Comparison of ENCODE assay signal across 14 cellular contexts in genomic region chr12:124759841-124760508, GRCh38.
A peak's percentile ranks its signal among the peaks of the same experiment; 100 is the strongest.
DNase-seq lines count a peak whose midpoint lies in the region; ATAC-seq, FAIRE-seq and TF ChIP-seq lines count a peak whose summit lies in the region.
"Had no signal": no experiment of that assay in that cellular context is flagged by ENCODE, and none has a peak within 500 bp of the region (broad histone marks: within the 10 kb centered on the region; RNA-seq: fewer than 3 reads in every experiment).

No MANE protein-coding gene starts in this region.

- WGBS in mammary epithelial cell (ENCODE audit: low coverage, missing lambda C conversion rate): 58% methylated on average over 14 of the region's 15 CpGs
- 50 to 63% methylated on average over 12 to 15 of the region's 15 CpGs for WGBS in body of pancreas, 2 donors
- WGBS in HepG2 (ENCODE audit: low lambda C conversion rate): 27% methylated on average over 9 of the region's 15 CpGs
- whole genome bisulfite sequencing in psoas muscle, 3 donors: 75 to 85% (median 84%) methylated on average over 15 of the region's 15 CpGs

- no peak overlapping the region for H3K9ac ChIP-seq in mammary epithelial cell (ENCODE audit: insufficient read depth, low read length)
- H3K9ac ChIP-seq in HepG2 (ENCODE audit: insufficient read depth, low read depth, low read length): no peak overlapping the region

- H3K27me3 Mint-ChIP-seq in MCF 10A (ENCODE audit: insufficient read depth, unreplicated experiment): no peaks in the 10 kb centered on the region

- TF ChIP-seq CTCF in MCF 10A (IDR thresholded peaks at IDR 0.05; ENCODE audit: unreplicated experiment): no peak
- TF ChIP-seq CTCF in mammary epithelial cell (conservative IDR thresholded peaks at IDR 0.05 in 1 of 2, IDR thresholded peaks at IDR 0.05 in 1 of 2; ENCODE audit: extremely low read depth in 1 of 2, insufficient read depth in 1 of 2, low read depth in 1 of 2, low read length in 2 of 2): no peak
- no peak for TF ChIP-seq CTCF in body of pancreas (IDR thresholded peaks at IDR 0.05)
- TF ChIP-seq CTCF in HepG2 (CRISPR knock-in tag; IDR thresholded peaks at IDR 0.05): no peak
- TF ChIP-seq CTCF in psoas muscle (IDR thresholded peaks at IDR 0.05): no peak

- H3K4me2 ChIP-seq in mammary epithelial cell (ENCODE audit: insufficient read depth, low read depth, low read length) (no peak overlapping the region), HepG2 (ENCODE audit: low read depth, low read length) (no peak overlapping the region)

- intact Hi-C loops in MCF 10A (cut with micrococcal nuclease): loop anchor here (5.0 to 10.0 kb wide), 2 partner anchors 78 to 375 kb away; no protein-coding TSS in a partner anchor
- intact Hi-C loops in mammary epithelial cell (cut with micrococcal nuclease): loop anchor here (10.0 kb wide), 1 partner anchor 595 kb away; no protein-coding TSS in a partner anchor
- intact Hi-C loops in body of pancreas (cut with DNase I): no loop called here
- intact Hi-C loops in HepG2 (cut with micrococcal nuclease; ENCODE audit: unreplicated experiment): no loop called here
- intact Hi-C loops in psoas muscle (cut with DNase I): loop anchor here (5.0 to 10.0 kb wide), 3 partner anchors 188 to 305 kb away; no protein-coding TSS in a partner anchor

- peaks cover 9% of the 10 kb centered on the region for H3K9me3 Mint-ChIP-seq in MCF 10A (ENCODE audit: unreplicated experiment)

- POLR2A ChIA-PET in MCF 10A (lab: Yijun Ruan, JAX) (interaction anchor here (0.7 kb wide), 1 partner anchor 199 kb away, joined by 3 read pairs; no protein-coding TSS in a partner anchor), HepG2 (lab: Yijun Ruan, JAX) (no interaction called here)

- H3K27ac Mint-ChIP-seq in MCF 10A (ENCODE audit: low read depth, unreplicated experiment): peak overlapping the region; percentile 68

- DNase-seq in MCF 10A (ENCODE audit: unreplicated experiment) (no peak), mammary epithelial cell (no peak), body of pancreas (peak in 2 of 4 donors; percentile 43 to 47), HepG2 (ENCODE audit: low spot score) (no peak), NCI-H82 treated with DMSO at 0.1 percent for 48 hours (lab: John Stamatoyannopoulos, UW; ENCODE audit: unreplicated experiment) (no peak), psoas muscle (no peak)
- DNase-seq: DMS53; NCI-H1048; NCI-H510A; SJCRH30; stimulated activated CD4-positive, alpha-beta T cell treated with anti-CD3 and anti-CD28 coated beads, Interleukin-15, amount 100 ng/mL, for 24 hours had no signal

- no peak overlapping the region for H3K4me3 ChIP-seq in mammary epithelial cell (replicated peaks in 1 of 3; ENCODE audit: insufficient read depth in 1 of 3, low read depth in 2 of 3, low read length in 3 of 3)
- H3K4me3 ChIP-seq in body of pancreas: no peak overlapping the region
- H3K4me3 ChIP-seq in HepG2 (replicated peaks in 1 of 3; ENCODE audit: insufficient read depth in 1 of 3, low read depth in 2 of 3, low read length in 3 of 3): no peak overlapping the region
- H3K4me3 ChIP-seq in psoas muscle: no peak overlapping the region
- H3K4me3 ChIP-seq: SJCRH30 had no signal

- in situ Hi-C loops in mammary epithelial cell (cut with MboI; ENCODE audit: low sequenced_read_pairs in 2 of 2) (loop anchor here (5.0 to 25.0 kb wide), 4 partner anchors 75 to 715 kb away; partner anchors contain the start of gene NCOR2 (in 1 of the 2)), HepG2 (cut with HindIII; ENCODE audit: extremely low pct_ligation_motif_present, low pct_unique_long_range_greater_than_20kb) (loop anchor here (10.0 kb wide), 1 partner anchor 405 kb away; no protein-coding TSS in a partner anchor)

- H2AFZ ChIP-seq in mammary epithelial cell (ENCODE audit: low read depth, low read length): no peak overlapping the region
- no peak overlapping the region for H2AFZ ChIP-seq in HepG2 (ENCODE audit: low read length)

- no peak for TF ChIP-seq RAD21 in HepG2 (CRISPR knock-in tag; IDR thresholded peaks at IDR 0.05)

- BruUV-seq in MCF 10A (replicated peaks; lab: Mats Ljungman, UMichigan): no TSS peak
- no TSS peak for BruUV-seq in mammary epithelial cell (replicated peaks; lab: Mats Ljungman, UMichigan)
- no TSS peak for BruUV-seq in HepG2 (replicated peaks; lab: Mats Ljungman, UMichigan)

- TF ChIP-seq POLR2A in body of pancreas (IDR thresholded peaks at IDR 0.05) (no peak), HepG2 (IDR thresholded peaks at IDR 0.05; ENCODE audit: insufficient read depth in 1 of 2, low read depth in 2 of 2, low read length in 2 of 2) (no peak)

- H3K36me3 ChIP-seq in mammary epithelial cell (ENCODE audit: insufficient read depth, low read length): no peaks in the 10 kb centered on the region
- H3K36me3 ChIP-seq in body of pancreas (replicated peaks in 1 of 2; ENCODE audit: insufficient read depth in 1 of 2, low read depth in 2 of 2): no peaks in the 10 kb centered on the region
- H3K36me3 ChIP-seq in HepG2 (replicated peaks in 1 of 2; ENCODE audit: control insufficient read depth in 1 of 2, insufficient read depth in 2 of 2, low read length in 2 of 2): no peaks in the 10 kb centered on the region
- H3K36me3 ChIP-seq in psoas muscle (ENCODE audit: insufficient read depth in 1 of 2, low read depth in 1 of 2): no peaks in the 10 kb centered on the region
- H3K36me3 ChIP-seq: SJCRH30 had no signal

- dilution Hi-C loops in mammary epithelial cell (cut with HindIII; ENCODE audit: low sequenced_read_pairs): loop anchor here (10.0 kb wide), 3 partner anchors 115 to 485 kb away; no protein-coding TSS in a partner anchor

- CTCF ChIA-PET in MCF 10A (lab: Yijun Ruan, JAX) (interaction anchor here (0.7 to 0.8 kb wide), 3 partner anchors 126 to 765 kb away, joined by 3 to 4 read pairs (median 4); no protein-coding TSS in a partner anchor), mammary epithelial cell (lab: Charles Lee; ENCODE audit: low non-redundant PET) (no interaction called here), HepG2 (lab: Yijun Ruan, JAX; ENCODE audit: low intra/inter-chr PET ratio, low total read pairs) (no interaction called here)

- FAIRE-seq in HepG2 (lab: Jason Lieb, UNC): no peak
- FAIRE-seq: islet of Langerhans had no signal

- H3K9me3 ChIP-seq in mammary epithelial cell (replicated peaks; ENCODE audit: insufficient read depth, low read length) (peaks cover 7% of the 10 kb centered on the region), body of pancreas (peaks cover 0 to 7% (median 0%) of the 10 kb centered on the region in 3 donors), HepG2 (ENCODE audit: low read length) (peaks cover 9% of the 10 kb centered on the region), psoas muscle (peaks cover 4% of the 10 kb centered on the region)

- H3K4me1 Mint-ChIP-seq in MCF 10A (ENCODE audit: insufficient read depth, unreplicated experiment): peaks cover 28% of the 10 kb centered on the region

- TF ChIP-seq EP300 in HepG2 (IDR thresholded peaks at IDR 0.05; ENCODE audit: low read depth in 2 of 2, low read length in 2 of 2) (no peak), HepG2 (CRISPR knock-in tag; IDR thresholded peaks at IDR 0.05; ENCODE audit: borderline replicate concordance) (no peak)

- H3K79me2 ChIP-seq in mammary epithelial cell (ENCODE audit: insufficient read depth, low read length): no peaks in the 10 kb centered on the region
- no peaks in the 10 kb centered on the region for H3K79me2 ChIP-seq in HepG2 (ENCODE audit: insufficient read depth, low read length)

- H4K20me1 ChIP-seq in mammary epithelial cell (ENCODE audit: insufficient read depth, low read length): no peaks in the 10 kb centered on the region
- no peaks in the 10 kb centered on the region for H4K20me1 ChIP-seq in HepG2 (ENCODE audit: insufficient read depth, low read length)

- H3K27ac ChIP-seq in mammary epithelial cell (ENCODE audit: insufficient read depth, low read depth, low read length) (no peak overlapping the region), body of pancreas (peak overlapping the region in 2 of 4 donors; percentile 16 to 51), HepG2 (ENCODE audit: extremely low read length, insufficient read depth, low read length) (no peak overlapping the region), temporal lobe (ENCODE audit: low read depth, low read length) (peak overlapping the region; percentile 22), psoas muscle (no peak overlapping the region)
- H3K27ac ChIP-seq: SJCRH30 had no signal

- H3K36me3 Mint-ChIP-seq in MCF 10A (ENCODE audit: insufficient read depth, unreplicated experiment): peaks cover 5% of the 10 kb centered on the region

- H3K27me3 ChIP-seq in mammary epithelial cell (ENCODE audit: insufficient read depth, low read length) (no peaks in the 10 kb centered on the region), body of pancreas (no peaks in the 10 kb centered on the region), HepG2 (ENCODE audit: control insufficient read depth in 1 of 2, insufficient read depth in 2 of 2, low read length in 2 of 2) (peaks cover 3 to 30% of the 10 kb centered on the region in 2 experiments; a peak in 4 of 5 replicates), psoas muscle (ENCODE audit: insufficient read depth in 3 of 3, low read length in 2 of 3) (no peaks in the 10 kb centered on the region)
- H3K27me3 ChIP-seq: SJCRH30 had no signal

- H3K4me1 ChIP-seq in mammary epithelial cell (ENCODE audit: insufficient read depth, low read length): peaks cover 10% of the 10 kb centered on the region
- H3K4me1 ChIP-seq in body of pancreas: peaks cover 27% of the 10 kb centered on the region
- peaks cover 7% of the 10 kb centered on the region for H3K4me1 ChIP-seq in HepG2 (ENCODE audit: insufficient read depth, low read length)
- peaks cover 19% of the 10 kb centered on the region for H3K4me1 ChIP-seq in psoas muscle

- no peak overlapping the region for H3K4me3 Mint-ChIP-seq in MCF 10A (ENCODE audit: unreplicated experiment)

- ATAC-seq in body of pancreas (peak; percentile 16), HepG2 (peak; percentile 57), GM21360 (IDR thresholded peaks at IDR 0.05; ENCODE audit: unreplicated experiment) (no peak), psoas muscle (no peak)

TF ChIP-seq in HepG2, 621 proteins besides CTCF, POLR2A, EP300 and RAD21:
- TF ChIP-seq HIC2 (CRISPR knock-in tag; IDR thresholded peaks at IDR 0.05; ENCODE audit: low read depth): no peak
- no peak for TF ChIP-seq NR3C1 (CRISPR knock-in tag; IDR thresholded peaks at IDR 0.05)
- TF ChIP-seq PAWR (CRISPR knock-in tag; IDR thresholded peaks at IDR 0.05; ENCODE audit: borderline replicate concordance): no peak
- TF ChIP-seq ZNF768 (CRISPR knock-in tag; IDR thresholded peaks at IDR 0.05): peak; percentile 85
TF ChIP-seq in HepG2: peak in this region for 1.

Comparison
In these comparisons a context has a peak if more than half of its experiments do, and no peak if none do; other contexts are left out.
1. ATAC-seq: peak in body of pancreas (single experiment) and HepG2 (single experiment); none in GM21360 (single experiment) and psoas muscle (0 of 4).
2. intact Hi-C loops: an anchor here in MCF 10A (5.0 to 10.0 kb wide), mammary epithelial cell (10.0 kb wide) and psoas muscle (5.0 to 10.0 kb wide); none called in body of pancreas and HepG2.